In the genomic region with DNA sequence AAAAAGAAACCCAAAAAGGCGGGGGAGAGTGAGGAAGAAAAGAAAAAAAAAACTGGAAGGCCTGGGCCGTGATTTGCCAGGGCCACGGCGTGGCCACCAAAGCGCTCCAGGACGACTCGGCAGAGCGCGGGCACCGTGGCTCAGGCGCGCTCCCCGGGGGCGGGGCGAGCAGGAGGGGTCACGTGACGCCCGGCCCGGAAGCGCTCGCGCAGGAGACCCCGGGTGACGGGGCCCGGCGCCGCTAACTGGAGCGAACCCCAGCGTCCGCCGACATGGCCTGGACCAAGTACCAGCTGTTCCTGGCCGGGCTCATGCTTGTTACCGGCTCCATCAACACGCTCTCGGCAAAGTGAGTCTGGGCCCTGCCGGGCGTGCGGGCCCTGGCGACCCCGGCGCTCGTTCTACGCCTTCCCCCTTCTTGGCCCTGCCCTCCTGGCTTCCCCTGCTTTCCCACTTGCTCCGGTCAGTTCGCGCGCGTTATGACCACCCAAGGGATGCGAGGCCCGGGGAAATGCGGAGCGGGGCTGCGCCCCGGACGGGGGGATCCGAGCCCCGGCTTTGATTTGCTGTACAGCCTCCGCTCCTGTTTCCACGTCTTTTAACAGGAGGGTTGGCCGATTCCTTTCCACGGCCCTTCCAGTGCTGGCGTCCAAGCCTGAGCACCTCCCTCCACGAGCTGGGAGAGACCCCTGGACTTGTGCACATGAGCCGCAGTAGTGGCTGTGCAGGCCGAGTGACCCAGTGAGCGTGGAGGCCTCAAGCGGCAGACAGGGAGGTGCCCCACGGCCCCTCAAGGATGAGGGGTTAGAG, we compare ENCODE assay signal across 8 cellular contexts. TPM values are rescaled to one million over a fixed set of nuclear protein-coding genes. Genes with fewer than 3 reads are reported as not detected.
DNase-seq lines count a peak whose midpoint lies in the region; ATAC-seq and TF ChIP-seq lines count a peak whose summit lies in the region.

A gene with protein sequence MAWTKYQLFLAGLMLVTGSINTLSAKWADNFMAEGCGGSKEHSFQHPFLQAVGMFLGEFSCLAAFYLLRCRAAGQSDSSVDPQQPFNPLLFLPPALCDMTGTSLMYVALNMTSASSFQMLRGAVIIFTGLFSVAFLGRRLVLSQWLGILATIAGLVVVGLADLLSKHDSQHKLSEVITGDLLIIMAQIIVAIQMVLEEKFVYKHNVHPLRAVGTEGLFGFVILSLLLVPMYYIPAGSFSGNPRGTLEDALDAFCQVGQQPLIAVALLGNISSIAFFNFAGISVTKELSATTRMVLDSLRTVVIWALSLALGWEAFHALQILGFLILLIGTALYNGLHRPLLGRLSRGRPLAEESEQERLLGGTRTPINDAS (plus strand): TSS at position 207 of the 810 bp plus-strand sequence. CDS start 66 bp downstream, at position 273.

- peak; percentile 70 for DNase-seq in NCI-H226
- DNase-seq in activated CD4-positive, alpha-beta T cell treated with anti-CD3 and anti-CD28 coated beads, Interleukin-2, amount 50 U/mL, for 1 hour, result peak; percentile 80
- DNase-seq in dedifferentiated amniotic fluid mesenchymal stem cell (ENCODE audit: extremely low spot score), result peak; percentile 73
- DNase-seq in left lobe of liver (ENCODE audit: low spot score), result peak; percentile 81
- peak; percentile 85 to 86 for DNase-seq in stimulated activated CD4-positive, alpha-beta T cell treated with anti-CD3 and anti-CD28 coated beads, Interleukin-2, amount 100 ng/mL, for 24 hours

- H2AFZ ChIP-seq in ACC112 (ENCODE audit: low read length, unreplicated experiment), result peak within 1 kb of the TSS; percentile 72

- H3K4me3 ChIP-seq in ACC112 (ENCODE audit: low read depth, low read length), result peak within 1 kb of the TSS; percentile 87

- peaks cover 26% of the 10 kb centered on the region for H3K4me1 ChIP-seq in ACC112 (ENCODE audit: control insufficient read depth, insufficient read depth, low read length, unreplicated experiment)

- ATAC-seq in HG03095 (IDR thresholded peaks at IDR 0.05; ENCODE audit: unreplicated experiment), result peak; percentile 69
- ATAC-seq in left lobe of liver, result peak; percentile 90

- peak; percentile 88 for TF ChIP-seq POLR2A in GM18526 (IDR thresholded peaks at IDR 0.05; ENCODE audit: extremely low read depth, insufficient read length)

- H3K27me3 ChIP-seq in ACC112 (ENCODE audit: insufficient read depth, low read length), result no peaks in the 10 kb centered on the region

- peaks cover 37% of the 10 kb centered on the region for H3K79me2 ChIP-seq in ACC112 (ENCODE audit: control insufficient read depth, insufficient read depth, low read length, unreplicated experiment)

- peak within 1 kb of the TSS; percentile 42; the same call in 1 of the 2 replicates for H3K27ac ChIP-seq in ACC112 (ENCODE audit: low read depth, low read length)

- H3K36me3 ChIP-seq in ACC112 (ENCODE audit: insufficient read depth, low read length), result no peaks in the 10 kb centered on the region

RNA-seq across cellular contexts. Expression of the gene that starts here (rescaled TPM):
- total RNA-seq in left lobe of liver, result 14.4 TPM

Comparison
In these comparisons a context has a peak if more than half of its experiments do, and no peak if none do; other contexts are left out.
1. Peak in every context shown above with its lines: DNase-seq, ATAC-seq, H3K4me3 ChIP-seq and H3K27ac ChIP-seq.